28 cellular contexts compared by ENCODE assay signal in the genomic region with DNA sequence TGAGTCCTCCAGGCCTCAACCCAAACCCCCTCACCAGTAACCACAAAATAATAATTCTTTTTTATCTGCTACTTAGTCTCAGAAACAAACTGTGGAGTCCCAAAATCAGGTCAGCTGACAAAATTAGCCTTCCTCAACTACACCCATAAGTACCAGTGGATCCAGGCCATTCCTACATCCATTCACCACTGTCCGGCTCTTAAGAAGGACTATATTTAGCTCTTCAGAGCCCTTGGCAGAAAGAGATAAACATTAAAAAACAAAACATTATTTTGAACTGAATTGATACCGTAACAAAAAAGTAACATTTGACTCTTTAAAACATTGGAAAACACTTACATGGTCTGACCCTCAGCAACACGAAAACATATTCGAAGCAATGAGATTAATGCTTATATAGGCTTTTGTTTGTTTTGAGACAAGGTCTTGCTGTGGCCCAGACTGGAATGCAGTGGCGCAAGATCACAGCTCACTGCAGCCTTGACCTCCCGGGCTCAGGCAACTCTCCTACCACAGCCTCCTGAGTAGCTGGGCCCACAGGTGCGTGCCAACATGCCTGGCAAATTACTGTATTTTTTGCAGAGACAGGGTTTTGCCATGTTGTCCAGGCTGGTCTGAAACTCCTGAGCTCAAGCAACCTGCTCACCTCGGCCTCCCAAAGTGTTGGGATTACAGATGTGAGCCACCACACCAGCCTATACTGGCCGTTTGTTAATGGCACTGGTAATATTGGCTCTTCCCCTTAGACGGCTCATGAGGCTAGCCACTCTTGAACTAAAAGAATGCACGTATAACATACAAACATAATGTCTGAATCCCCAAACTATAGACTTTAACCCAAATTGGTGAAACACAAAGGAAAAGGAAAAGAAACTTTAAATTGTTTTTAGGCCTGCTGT.
DNase-seq lines count a peak whose midpoint lies in the region; ATAC-seq and TF ChIP-seq lines count a peak whose summit lies in the region.
"Had no signal": no experiment of that assay in that cellular context is flagged by ENCODE, and none has a peak within 500 bp of the region (broad histone marks: within the 10 kb centered on the region; RNA-seq: fewer than 3 reads in every experiment).

No MANE protein-coding gene starts in this region.

- DNase-seq in Caco-2 (peak; percentile 37 to 41), PC-3 (peak; percentile 22), chondrocyte (ENCODE audit: low spot score) (no peak), mesothelial cell of epicardium (ENCODE audit: low spot score in 2 of 2, unreplicated experiment in 2 of 2) (no peak), NCI-H345 (lab: John Stamatoyannopoulos, UW) (no peak)
- DNase-seq in activated CD8-positive, alpha-beta memory T cell treated with anti-CD3 and anti-CD28 coated beads for 24 hours = no peak
- DNase-seq: activated CD4-positive, CD25-positive, alpha-beta regulatory T cell; activated CD8-positive, alpha-beta T cell treated with anti-CD3 and anti-CD28 coated beads for 36 hours; activated gamma-delta T cell treated with Interleukin-2 at 50 U/mL for 16 hours; activated naive CD8-positive, alpha-beta T cell treated with anti-CD3 and anti-CD28 coated beads, Interleukin-2, amount 50 U/mL, for 24 hours; caudate nucleus; EL; kidney; midbrain; naive thymus-derived CD8-positive, alpha-beta T cell; NCI-H1105 treated with DMSO at 0.1 percent for 48 hours; NCI-H2081 treated with DMSO at 0.1 percent for 48 hours; NCI-H446 treated with DMSO at 0.1 percent for 48 hours; OCI-M1; SHP77 treated with DMSO at 0.1 percent for 48 hours; stimulated activated CD4-positive, alpha-beta T cell treated with anti-CD3 and anti-CD28 coated beads, Interleukin-4, amount 100 ng/mL, for 1 hour; stimulated activated naive B cell treated with anti-CD40 and anti-IgM and Interleukin-4, amounts not matched to agents 10 μg/mL and 1 μg/mL and 100 μg/mL, for 72 hours; T1000 had no signal

- CTCF ChIA-PET in Caco-2 (lab: Charles Lee) (no interaction called here), PC-3 (lab: Charles Lee) (no interaction called here)

- no peak overlapping the region for H3K27ac Mint-ChIP-seq in Caco-2 (ENCODE audit: unreplicated experiment)
- H3K27ac Mint-ChIP-seq in chondrocyte (ENCODE audit: unreplicated experiment) = peak overlapping the region; percentile 45
- peak overlapping the region; percentile 78 for H3K27ac Mint-ChIP-seq in mesothelial cell of epicardium
- H3K27ac Mint-ChIP-seq: activated CD8-positive, alpha-beta T cell treated with anti-CD3 and anti-CD28 coated beads for 36 hours; activated naive CD8-positive, alpha-beta T cell treated with anti-CD3 and anti-CD28 coated beads, Interleukin-2, amount 50 U/mL, for 24 hours; stimulated activated naive B cell treated with anti-CD40 and anti-IgM and Interleukin-4, amounts not matched to agents 10 μg/mL and 1 μg/mL and 100 μg/mL, for 72 hours had no signal

- H3K36me3 Mint-ChIP-seq in Caco-2 (ENCODE audit: insufficient read depth, unreplicated experiment) = no peaks in the 10 kb centered on the region
- peaks cover 1% of the 10 kb centered on the region for H3K36me3 Mint-ChIP-seq in chondrocyte (ENCODE audit: low read depth)
- H3K36me3 Mint-ChIP-seq in mesothelial cell of epicardium = peaks cover 1% of the 10 kb centered on the region

- no peaks in the 10 kb centered on the region for H3F3A ChIP-seq in PC-3 (ENCODE audit: low read length, unreplicated experiment)

- H3K27me3 ChIP-seq in Caco-2 (replicated peaks; ENCODE audit: control insufficient read depth, insufficient read depth, low read length) (no peaks in the 10 kb centered on the region), PC-3 (ENCODE audit: low read length) (no peaks in the 10 kb centered on the region)
- H3K27me3 ChIP-seq: vagina had no signal

- H3K9me2 ChIP-seq in PC-3 (replicated peaks; ENCODE audit: low read length) = no peaks in the 10 kb centered on the region

- ATAC-seq in PC-3 = no peak
- ATAC-seq in GM19395 (IDR thresholded peaks at IDR 0.05; ENCODE audit: unreplicated experiment) = no peak
- no peak for ATAC-seq in GM18907 (IDR thresholded peaks at IDR 0.05; ENCODE audit: unreplicated experiment)
- ATAC-seq: activated CD8-positive, alpha-beta T cell treated with anti-CD3 and anti-CD28 coated beads for 36 hours; activated naive CD8-positive, alpha-beta T cell treated with anti-CD3 and anti-CD28 coated beads, Interleukin-2, amount 50 U/mL, for 24 hours; naive thymus-derived CD8-positive, alpha-beta T cell; stimulated activated naive B cell treated with anti-CD40 and anti-IgM and Interleukin-4, amounts not matched to agents 10 μg/mL and 1 μg/mL and 100 μg/mL, for 72 hours had no signal

- H3K9ac ChIP-seq in PC-3 (ENCODE audit: low read length) = no peak overlapping the region

- no peaks in the 10 kb centered on the region for H3K27me3 Mint-ChIP-seq in Caco-2 (ENCODE audit: insufficient read depth, unreplicated experiment)
- H3K27me3 Mint-ChIP-seq in chondrocyte (ENCODE audit: low read depth) = no peaks in the 10 kb centered on the region
- no peaks in the 10 kb centered on the region for H3K27me3 Mint-ChIP-seq in mesothelial cell of epicardium (ENCODE audit: low read depth)
- H3K27me3 Mint-ChIP-seq: activated CD8-positive, alpha-beta T cell treated with anti-CD3 and anti-CD28 coated beads for 36 hours; activated naive CD8-positive, alpha-beta T cell treated with anti-CD3 and anti-CD28 coated beads, Interleukin-2, amount 50 U/mL, for 24 hours; IgD-negative memory B cell; naive thymus-derived CD8-positive, alpha-beta T cell; stimulated activated naive B cell treated with anti-CD40 and anti-IgM and Interleukin-4, amounts not matched to agents 10 μg/mL and 1 μg/mL and 100 μg/mL, for 72 hours had no signal

- H3K9me3 ChIP-seq in Caco-2 = no peaks in the 10 kb centered on the region
- no peaks in the 10 kb centered on the region for H3K9me3 ChIP-seq in PC-3 (ENCODE audit: low read length)
- H3K9me3 ChIP-seq: vagina had no signal

- H3K4me1 ChIP-seq in Caco-2 = peaks cover 8% of the 10 kb centered on the region
- H3K4me1 ChIP-seq in PC-3 (ENCODE audit: insufficient read depth, low read length) = no peaks in the 10 kb centered on the region
- H3K4me1 ChIP-seq: vagina had no signal

- H3K27ac ChIP-seq in PC-3 (ENCODE audit: low read length) = no peak overlapping the region
- H3K27ac ChIP-seq: C4-2B, vagina had no signal

- H3K79me2 ChIP-seq in PC-3 (ENCODE audit: low read length) = no peaks in the 10 kb centered on the region

- no peak overlapping the region for H3K4me2 ChIP-seq in PC-3 (ENCODE audit: low read length)

- H3K4me3 Mint-ChIP-seq in Caco-2 (ENCODE audit: unreplicated experiment) (no peak overlapping the region), chondrocyte (ENCODE audit: unreplicated experiment) (no peak overlapping the region), mesothelial cell of epicardium (no peak overlapping the region)
- H3K4me3 Mint-ChIP-seq: activated CD8-positive, alpha-beta T cell treated with anti-CD3 and anti-CD28 coated beads for 36 hours; activated naive CD8-positive, alpha-beta T cell treated with anti-CD3 and anti-CD28 coated beads, Interleukin-2, amount 50 U/mL, for 24 hours; IgD-negative memory B cell; naive thymus-derived CD8-positive, alpha-beta T cell; stimulated activated naive B cell treated with anti-CD40 and anti-IgM and Interleukin-4, amounts not matched to agents 10 μg/mL and 1 μg/mL and 100 μg/mL, for 72 hours had no signal

- H3K4me1 Mint-ChIP-seq in Caco-2 (ENCODE audit: low read depth, unreplicated experiment) = no peaks in the 10 kb centered on the region
- peaks cover 16% of the 10 kb centered on the region for H3K4me1 Mint-ChIP-seq in chondrocyte (ENCODE audit: low read depth)
- peaks cover 38% of the 10 kb centered on the region for H3K4me1 Mint-ChIP-seq in mesothelial cell of epicardium
- H3K4me1 Mint-ChIP-seq: activated naive CD8-positive, alpha-beta T cell treated with anti-CD3 and anti-CD28 coated beads, Interleukin-2, amount 50 U/mL, for 24 hours; IgD-negative memory B cell had no signal

- intact Hi-C loops in Caco-2 (cut with micrococcal nuclease; ENCODE audit: unreplicated experiment) (no loop called here), PC-3 (cut with micrococcal nuclease) (no loop called here)

- H2AFZ ChIP-seq in PC-3 (ENCODE audit: low read length) = no peak overlapping the region

- no TSS peak for BruUV-seq in Caco-2 (replicated peaks; lab: Mats Ljungman, UMichigan)
- no TSS peak for BruUV-seq in PC-3 (replicated peaks; lab: Mats Ljungman, UMichigan)

- POLR2A ChIA-PET in Caco-2 (lab: Charles Lee) (no interaction called here), PC-3 (lab: Charles Lee; ENCODE audit: unreplicated experiment) (interaction anchor here (0.6 kb wide), 1 partner anchor 23 kb away, joined by 4 read pairs; no protein-coding TSS in a partner anchor)

- no peaks in the 10 kb centered on the region for H4K20me1 ChIP-seq in PC-3 (ENCODE audit: low read length)

- H3K4me3 ChIP-seq in Caco-2 (ENCODE audit: low read depth, low read length) (no peak overlapping the region), PC-3 (ENCODE audit: low read length) (no peak overlapping the region)
- H3K4me3 ChIP-seq: vagina had no signal

- TF ChIP-seq CTCF in Caco-2 (IDR thresholded peaks at IDR 0.05; ENCODE audit: insufficient read depth in 1 of 2, low read depth in 1 of 2, low read length in 1 of 2, severe bottlenecking in 1 of 2, unreplicated experiment in 1 of 2) = no peak
- no peak for TF ChIP-seq CTCF in PC-3 (conservative IDR thresholded peaks at IDR 0.05; ENCODE audit: low read depth, low read length)
- TF ChIP-seq CTCF in chondrocyte (IDR thresholded peaks at IDR 0.05) = no peak
- no peak for TF ChIP-seq CTCF in mesothelial cell of epicardium (IDR thresholded peaks at IDR 0.05; ENCODE audit: unreplicated experiment)

- H3K9me3 Mint-ChIP-seq in Caco-2 (ENCODE audit: unreplicated experiment) (peaks cover 7% of the 10 kb centered on the region), chondrocyte (ENCODE audit: low read depth) (no peaks in the 10 kb centered on the region), mesothelial cell of epicardium (no peaks in the 10 kb centered on the region)
- H3K9me3 Mint-ChIP-seq: activated CD8-positive, alpha-beta T cell treated with anti-CD3 and anti-CD28 coated beads for 36 hours; activated naive CD8-positive, alpha-beta T cell treated with anti-CD3 and anti-CD28 coated beads, Interleukin-2, amount 50 U/mL, for 24 hours; IgD-negative memory B cell had no signal

- no peaks in the 10 kb centered on the region for H3K36me3 ChIP-seq in Caco-2 (ENCODE audit: control insufficient read depth, insufficient read depth, low read length)
- H3K36me3 ChIP-seq in PC-3 (ENCODE audit: low read depth, low read length) = no peaks in the 10 kb centered on the region
- H3K36me3 ChIP-seq: vagina had no signal

Comparison
In these comparisons a context has a peak if more than half of its experiments do, and no peak if none do; other contexts are left out.
1. DNase-seq: peak in Caco-2 (2 of 2) and PC-3 (single experiment); none in chondrocyte (single experiment), mesothelial cell of epicardium (0 of 2), NCI-H345 (single experiment) and activated CD8-positive, alpha-beta memory T cell treated with anti-CD3 and anti-CD28 coated beads for 24 hours (single experiment).